In the genomic region with DNA sequence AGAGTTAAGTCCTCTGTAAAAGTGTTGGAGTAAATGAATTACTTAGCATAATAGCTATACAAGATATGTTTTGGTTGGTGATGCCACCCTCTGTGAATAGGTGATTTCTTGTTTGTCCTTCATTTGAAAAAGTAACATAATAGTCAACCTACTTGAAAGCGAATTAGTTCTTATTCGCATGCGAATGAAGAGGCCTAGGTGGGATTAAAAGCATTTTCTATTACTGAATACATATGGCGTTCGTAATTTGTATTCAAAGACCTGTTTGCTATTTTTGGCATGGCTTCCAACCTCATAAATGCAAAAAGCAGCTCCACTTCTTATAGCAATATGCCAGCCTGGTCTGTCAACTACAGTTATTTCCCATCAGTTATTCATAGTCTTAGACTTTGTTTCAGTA, we compare ENCODE assay signal across 28 cellular contexts.
"Had no signal": no experiment of that assay in that cellular context is flagged by ENCODE, and none has a peak within 500 bp of the region (broad histone marks: within the 10 kb centered on the region; RNA-seq: fewer than 3 reads in every experiment).

No MANE protein-coding gene starts in this region.

- ATAC-seq: activated T-helper 17 cell treated with anti-CD3 and anti-CD28 coated beads, Interleukin-2, amount 50 U/mL, for 72 hours; Panc1; Right ventricle myocardium inferior had no signal

- H3K27ac Mint-ChIP-seq: activated CD4-positive, alpha-beta memory T cell treated with anti-CD3 and anti-CD28 coated beads, Interleukin-2, amount 10 ng/mL, durations not matched to agents 7 days and 5 days; activated naive CD4-positive, alpha-beta T cell treated with anti-CD3 and anti-CD28 coated beads for 36 hours; activated naive CD8-positive, alpha-beta T cell; activated T-helper 17 cell treated with anti-CD3 and anti-CD28 coated beads, Interleukin-2, amount 50 U/mL, for 72 hours had no signal

- H3K4me3 Mint-ChIP-seq: activated CD4-positive, alpha-beta memory T cell treated with anti-CD3 and anti-CD28 coated beads, Interleukin-2, amount 10 ng/mL, durations not matched to agents 7 days and 5 days; activated naive CD4-positive, alpha-beta T cell treated with anti-CD3 and anti-CD28 coated beads for 36 hours; activated naive CD8-positive, alpha-beta T cell; activated T-helper 17 cell treated with anti-CD3 and anti-CD28 coated beads, Interleukin-2, amount 50 U/mL, for 72 hours had no signal

- H3K4me1 Mint-ChIP-seq: activated CD4-positive, alpha-beta memory T cell treated with anti-CD3 and anti-CD28 coated beads, Interleukin-2, amount 10 ng/mL, durations not matched to agents 7 days and 5 days; activated T-helper 17 cell treated with anti-CD3 and anti-CD28 coated beads, Interleukin-2, amount 50 U/mL, for 72 hours had no signal

- H3K27me3 ChIP-seq: breast epithelium, SJCRH30 had no signal

- H3K27ac ChIP-seq: breast epithelium, KMS-11, SJCRH30, VCaP had no signal

- H3K4me1 ChIP-seq: breast epithelium, SJCRH30 had no signal

- DNase-seq: activated CD4-positive, alpha-beta memory T cell treated with anti-CD3 and anti-CD28 coated beads, Interleukin-2, amount 10 ng/mL, durations not matched to agents 7 days and 5 days; activated CD4-positive, alpha-beta T cell treated with anti-CD3 and anti-CD28 coated beads, Interleukin-2, amount 50 U/mL, for 1 hour; activated CD4-positive, CD25-positive, alpha-beta regulatory T cell; activated gamma-delta T cell; activated naive CD4-positive, alpha-beta T cell treated with anti-CD3 and anti-CD28 coated beads for 36 hours; activated T-cell treated with anti-CD3 and anti-CD28 coated beads for 4 hours; activated T-cell treated with anti-CD3 and anti-CD28 coated beads, Interleukin-2, amount 50 U/mL, for 48 hours; amygdala; caudate nucleus; NCI-H1092 treated with DMSO at 0.1 percent for 48 hours; NCI-H1417 treated with DMSO at 0.1 percent for 48 hours; NCI-H187 treated with DMSO at 0.1 percent for 48 hours; NCI-H2081 treated with DMSO at 0.1 percent for 48 hours; NCI-H446; NCI-H526; NK-92 treated with Interleukin-12 subunit alpha and Interleukin-12 subunit beta, amount 100 ng/mL, for 24 hours; OCI-M1; RPMI8226; SJCRH30; SK-N-SH; T-helper 1 cell had no signal

- H3K36me3 ChIP-seq: breast epithelium, SJCRH30 had no signal

- H3K4me2 ChIP-seq: KMS-11, SK-N-SH had no signal

- H3K9me3 Mint-ChIP-seq: activated CD4-positive, alpha-beta memory T cell treated with anti-CD3 and anti-CD28 coated beads, Interleukin-2, amount 10 ng/mL, durations not matched to agents 7 days and 5 days; activated naive CD4-positive, alpha-beta T cell treated with anti-CD3 and anti-CD28 coated beads for 36 hours; activated T-helper 17 cell treated with anti-CD3 and anti-CD28 coated beads, Interleukin-2, amount 50 U/mL, for 72 hours had no signal

- H3K4me3 ChIP-seq: breast epithelium, SJCRH30 had no signal

- H3K36me3 Mint-ChIP-seq: activated naive CD8-positive, alpha-beta T cell had no signal

- H3K9me3 ChIP-seq: breast epithelium, SJCRH30, SK-N-SH had no signal

- H3K9me2 ChIP-seq: SK-N-SH had no signal
